1 cellular context compared by ENCODE assay signal in the genomic region with DNA sequence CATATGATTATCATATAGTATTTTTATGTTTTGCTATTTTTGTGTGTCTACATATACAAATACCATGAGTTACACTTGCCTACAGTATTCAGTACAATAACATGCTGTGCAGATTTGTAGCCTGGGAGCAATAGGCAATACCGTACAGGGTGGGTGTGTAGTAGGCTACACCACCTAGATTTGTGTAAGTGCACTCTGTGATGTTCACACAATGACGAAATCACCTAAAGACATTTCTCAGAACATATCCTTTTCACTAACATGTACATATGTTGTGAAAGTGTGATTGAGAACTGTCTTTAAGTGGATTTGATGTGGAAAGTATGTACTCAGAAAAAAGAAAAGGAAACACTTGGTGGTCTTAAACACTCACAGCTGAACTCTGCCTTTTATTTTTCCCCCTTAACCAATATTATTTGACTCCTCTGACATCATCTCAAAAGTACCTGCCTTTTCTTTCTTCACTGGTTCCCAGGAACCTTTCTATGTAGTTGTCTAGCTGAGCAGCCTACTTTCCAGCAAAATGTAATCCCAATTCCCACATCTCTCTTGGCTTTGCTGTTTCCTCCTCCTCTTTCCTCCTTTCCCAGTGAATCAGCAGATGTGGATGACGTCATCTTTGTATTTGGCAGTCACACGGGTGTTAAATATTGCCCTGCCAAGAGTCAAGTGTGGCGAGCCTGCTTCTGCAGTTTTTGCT.
A peak's percentile ranks its signal among the peaks of the same experiment; 100 is the strongest.
TF ChIP-seq lines count a peak whose summit lies in the region.

No MANE protein-coding gene starts in this region.

TF ChIP-seq in K562, 482 proteins besides CTCF, POLR2A, EP300 and RAD21 (continued from another document and continues in another):
- TF ChIP-seq, protein P1, sequence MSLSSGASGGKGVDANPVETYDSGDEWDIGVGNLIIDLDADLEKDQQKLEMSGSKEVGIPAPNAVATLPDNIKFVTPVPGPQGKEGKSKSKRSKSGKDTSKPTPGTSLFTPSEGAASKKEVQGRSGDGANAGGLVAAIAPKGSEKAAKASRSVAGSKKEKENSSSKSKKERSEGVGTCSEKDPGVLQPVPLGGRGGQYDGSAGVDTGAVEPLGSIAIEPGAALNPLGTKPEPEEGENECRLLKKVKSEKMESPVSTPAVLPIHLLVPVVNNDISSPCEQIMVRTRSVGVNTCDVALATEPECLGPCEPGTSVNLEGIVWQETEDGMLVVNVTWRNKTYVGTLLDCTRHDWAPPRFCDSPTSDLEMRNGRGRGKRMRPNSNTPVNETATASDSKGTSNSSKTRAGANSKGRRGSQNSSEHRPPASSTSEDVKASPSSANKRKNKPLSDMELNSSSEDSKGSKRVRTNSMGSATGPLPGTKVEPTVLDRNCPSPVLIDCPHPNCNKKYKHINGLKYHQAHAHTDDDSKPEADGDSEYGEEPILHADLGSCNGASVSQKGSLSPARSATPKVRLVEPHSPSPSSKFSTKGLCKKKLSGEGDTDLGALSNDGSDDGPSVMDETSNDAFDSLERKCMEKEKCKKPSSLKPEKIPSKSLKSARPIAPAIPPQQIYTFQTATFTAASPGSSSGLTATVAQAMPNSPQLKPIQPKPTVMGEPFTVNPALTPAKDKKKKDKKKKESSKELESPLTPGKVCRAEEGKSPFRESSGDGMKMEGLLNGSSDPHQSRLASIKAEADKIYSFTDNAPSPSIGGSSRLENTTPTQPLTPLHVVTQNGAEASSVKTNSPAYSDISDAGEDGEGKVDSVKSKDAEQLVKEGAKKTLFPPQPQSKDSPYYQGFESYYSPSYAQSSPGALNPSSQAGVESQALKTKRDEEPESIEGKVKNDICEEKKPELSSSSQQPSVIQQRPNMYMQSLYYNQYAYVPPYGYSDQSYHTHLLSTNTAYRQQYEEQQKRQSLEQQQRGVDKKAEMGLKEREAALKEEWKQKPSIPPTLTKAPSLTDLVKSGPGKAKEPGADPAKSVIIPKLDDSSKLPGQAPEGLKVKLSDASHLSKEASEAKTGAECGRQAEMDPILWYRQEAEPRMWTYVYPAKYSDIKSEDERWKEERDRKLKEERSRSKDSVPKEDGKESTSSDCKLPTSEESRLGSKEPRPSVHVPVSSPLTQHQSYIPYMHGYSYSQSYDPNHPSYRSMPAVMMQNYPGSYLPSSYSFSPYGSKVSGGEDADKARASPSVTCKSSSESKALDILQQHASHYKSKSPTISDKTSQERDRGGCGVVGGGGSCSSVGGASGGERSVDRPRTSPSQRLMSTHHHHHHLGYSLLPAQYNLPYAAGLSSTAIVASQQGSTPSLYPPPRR (CRISPR knock-in tag; IDR thresholded peaks at IDR 0.05; ENCODE audit: borderline replicate concordance) = no peak
- TF ChIP-seq KLF10 (CRISPR knock-in tag; IDR thresholded peaks at IDR 0.05) (no peak), RBM15 (IDR thresholded peaks at IDR 0.05; ENCODE audit: insufficient read depth, low read length) (no peak), CREM (IDR thresholded peaks at IDR 0.05; ENCODE audit: low read depth) (peak; percentile 85), SMARCE1 (IDR thresholded peaks at IDR 0.05) (peak; percentile 73; the same call in 1 of the 2 replicates), GABPB2 (CRISPR knock-in tag; conservative IDR thresholded peaks at IDR 0.05) (no peak), ZNF507 (tag; conservative IDR thresholded peaks at IDR 0.05) (no peak), CCNT2 (IDR thresholded peaks at IDR 0.05; ENCODE audit: borderline replicate concordance, extremely low read depth, insufficient read length, low read depth, low read length) (no peak), MYC (IDR thresholded peaks at IDR 0.05; ENCODE audit: low read depth, low read length) (no peak), MYC (CRISPR knock-in tag; IDR thresholded peaks at IDR 0.05; ENCODE audit: borderline replicate concordance, low read depth) (no peak), RBFOX2 (IDR thresholded peaks at IDR 0.05; ENCODE audit: low read depth, low read length) (no peak), SIN3A (IDR thresholded peaks at IDR 0.05; ENCODE audit: borderline replicate concordance in 2 of 2, control insufficient read depth in 1 of 2, low read depth in 2 of 2, low read length in 2 of 2) (no peak), CBX5 (IDR thresholded peaks at IDR 0.05; ENCODE audit: borderline replicate concordance, low read depth) (no peak), HSF4 (CRISPR knock-in tag; IDR thresholded peaks at IDR 0.05; ENCODE audit: borderline replicate concordance) (no peak), NFIX (CRISPR knock-in tag; IDR thresholded peaks at IDR 0.05; ENCODE audit: low read depth) (peak; percentile 4; the same call in 1 of the 2 replicates), SMAD2 (IDR thresholded peaks at IDR 0.05; ENCODE audit: low read depth, low read length) (no peak), ZNF232 (CRISPR knock-in tag; IDR thresholded peaks at IDR 0.05) (no peak), ADNP (tag; IDR thresholded peaks at IDR 0.05) (no peak), ZBTB7A (IDR thresholded peaks at IDR 0.05; ENCODE audit: borderline replicate concordance, control insufficient read depth, low read depth, low read length) (no peak), RAD51 (IDR thresholded peaks at IDR 0.05; ENCODE audit: borderline replicate concordance, low read depth) (0 out of 2 replicates have a peak, but pooled peaks have one; percentile 7), FUS (optimal IDR thresholded peaks at IDR 0.05; ENCODE audit: low read depth, low read length) (no peak), CHD1 (IDR thresholded peaks at IDR 0.05; ENCODE audit: low read length) (no peak), BDP1 (IDR thresholded peaks at IDR 0.05; ENCODE audit: insufficient read depth, insufficient read length) (no peak), PHTF2 (CRISPR knock-in tag; IDR thresholded peaks at IDR 0.05) (no peak), PTTG1 (tag; IDR thresholded peaks at IDR 0.05; ENCODE audit: low read depth) (no peak), CBFB (CRISPR knock-in tag; IDR thresholded peaks at IDR 0.05) (no peak), ZNF274 (IDR thresholded peaks at IDR 0.05; ENCODE audit: borderline replicate concordance, low read depth, low read length) (no peak), IRF2 (CRISPR knock-in tag; IDR thresholded peaks at IDR 0.05) (no peak), CSDE1 (IDR thresholded peaks at IDR 0.05) (no peak), XRCC4 (IDR thresholded peaks at IDR 0.05; ENCODE audit: extremely low read depth, insufficient read depth, insufficient read length) (no peak), EZH2 (IDR thresholded peaks at IDR 0.05; ENCODE audit: borderline replicate concordance, low read depth, low read length) (no peak), SMAD4 (CRISPR knock-in tag; conservative IDR thresholded peaks at IDR 0.05) (peak; percentile 38; the same call in 1 of the 2 replicates), MTF1 (CRISPR knock-in tag; IDR thresholded peaks at IDR 0.05; ENCODE audit: borderline replicate concordance) (no peak), SRSF3 (IDR thresholded peaks at IDR 0.05; ENCODE audit: insufficient read depth, low read length) (no peak), NFE2L1 (tag; IDR thresholded peaks at IDR 0.05; ENCODE audit: borderline replicate concordance, low read depth) (no peak), ARNT (IDR thresholded peaks at IDR 0.05) (no peak), ZNF445 (CRISPR knock-in tag; IDR thresholded peaks at IDR 0.05; ENCODE audit: low read depth) (no peak), ILK (tag; IDR thresholded peaks at IDR 0.05; ENCODE audit: borderline replicate concordance, low read depth) (no peak; the same call in 1 of the 2 replicates), ZNF3 (CRISPR knock-in tag; IDR thresholded peaks at IDR 0.05) (no peak), LEF1 (IDR thresholded peaks at IDR 0.05) (no peak), ZNF24 (IDR thresholded peaks at IDR 0.05) (no peak)
- TF ChIP-seq, protein P2, sequence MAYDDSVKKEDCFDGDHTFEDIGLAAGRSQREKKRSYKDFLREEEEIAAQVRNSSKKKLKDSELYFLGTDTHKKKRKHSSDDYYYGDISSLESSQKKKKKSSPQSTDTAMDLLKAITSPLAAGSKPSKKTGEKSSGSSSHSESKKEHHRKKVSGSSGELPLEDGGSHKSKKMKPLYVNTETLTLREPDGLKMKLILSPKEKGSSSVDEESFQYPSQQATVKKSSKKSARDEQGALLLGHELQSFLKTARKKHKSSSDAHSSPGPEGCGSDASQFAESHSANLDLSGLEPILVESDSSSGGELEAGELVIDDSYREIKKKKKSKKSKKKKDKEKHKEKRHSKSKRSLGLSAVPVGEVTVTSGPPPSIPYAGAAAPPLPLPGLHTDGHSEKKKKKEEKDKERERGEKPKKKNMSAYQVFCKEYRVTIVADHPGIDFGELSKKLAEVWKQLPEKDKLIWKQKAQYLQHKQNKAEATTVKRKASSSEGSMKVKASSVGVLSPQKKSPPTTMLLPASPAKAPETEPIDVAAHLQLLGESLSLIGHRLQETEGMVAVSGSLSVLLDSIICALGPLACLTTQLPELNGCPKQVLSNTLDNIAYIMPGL (CRISPR knock-in tag; IDR thresholded peaks at IDR 0.05) = no peak
- TF ChIP-seq, protein P3, sequence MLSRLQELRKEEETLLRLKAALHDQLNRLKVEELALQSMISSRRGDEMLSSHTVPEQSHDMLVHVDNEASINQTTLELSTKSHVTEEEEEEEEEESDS (CRISPR knock-in tag; IDR thresholded peaks at IDR 0.05) = no peak
- TF ChIP-seq, protein P4, sequence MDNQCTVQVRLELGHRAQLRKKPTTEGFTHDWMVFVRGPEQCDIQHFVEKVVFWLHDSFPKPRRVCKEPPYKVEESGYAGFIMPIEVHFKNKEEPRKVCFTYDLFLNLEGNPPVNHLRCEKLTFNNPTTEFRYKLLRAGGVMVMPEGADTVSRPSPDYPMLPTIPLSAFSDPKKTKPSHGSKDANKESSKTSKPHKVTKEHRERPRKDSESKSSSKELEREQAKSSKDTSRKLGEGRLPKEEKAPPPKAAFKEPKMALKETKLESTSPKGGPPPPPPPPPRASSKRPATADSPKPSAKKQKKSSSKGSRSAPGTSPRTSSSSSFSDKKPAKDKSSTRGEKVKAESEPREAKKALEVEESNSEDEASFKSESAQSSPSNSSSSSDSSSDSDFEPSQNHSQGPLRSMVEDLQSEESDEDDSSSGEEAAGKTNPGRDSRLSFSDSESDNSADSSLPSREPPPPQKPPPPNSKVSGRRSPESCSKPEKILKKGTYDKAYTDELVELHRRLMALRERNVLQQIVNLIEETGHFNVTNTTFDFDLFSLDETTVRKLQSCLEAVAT (IDR thresholded peaks at IDR 0.05) = no peak
- TF ChIP-seq, protein P5, sequence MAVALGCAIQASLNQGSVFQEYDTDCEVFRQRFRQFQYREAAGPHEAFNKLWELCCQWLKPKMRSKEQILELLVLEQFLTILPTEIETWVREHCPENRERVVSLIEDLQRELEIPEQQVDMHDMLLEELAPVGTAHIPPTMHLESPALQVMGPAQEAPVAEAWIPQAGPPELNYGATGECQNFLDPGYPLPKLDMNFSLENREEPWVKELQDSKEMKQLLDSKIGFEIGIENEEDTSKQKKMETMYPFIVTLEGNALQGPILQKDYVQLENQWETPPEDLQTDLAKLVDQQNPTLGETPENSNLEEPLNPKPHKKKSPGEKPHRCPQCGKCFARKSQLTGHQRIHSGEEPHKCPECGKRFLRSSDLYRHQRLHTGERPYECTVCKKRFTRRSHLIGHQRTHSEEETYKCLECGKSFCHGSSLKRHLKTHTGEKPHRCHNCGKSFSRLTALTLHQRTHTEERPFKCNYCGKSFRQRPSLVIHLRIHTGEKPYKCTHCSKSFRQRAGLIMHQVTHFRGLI (CRISPR knock-in tag; IDR thresholded peaks at IDR 0.05) = no peak
- TF ChIP-seq, protein P6, sequence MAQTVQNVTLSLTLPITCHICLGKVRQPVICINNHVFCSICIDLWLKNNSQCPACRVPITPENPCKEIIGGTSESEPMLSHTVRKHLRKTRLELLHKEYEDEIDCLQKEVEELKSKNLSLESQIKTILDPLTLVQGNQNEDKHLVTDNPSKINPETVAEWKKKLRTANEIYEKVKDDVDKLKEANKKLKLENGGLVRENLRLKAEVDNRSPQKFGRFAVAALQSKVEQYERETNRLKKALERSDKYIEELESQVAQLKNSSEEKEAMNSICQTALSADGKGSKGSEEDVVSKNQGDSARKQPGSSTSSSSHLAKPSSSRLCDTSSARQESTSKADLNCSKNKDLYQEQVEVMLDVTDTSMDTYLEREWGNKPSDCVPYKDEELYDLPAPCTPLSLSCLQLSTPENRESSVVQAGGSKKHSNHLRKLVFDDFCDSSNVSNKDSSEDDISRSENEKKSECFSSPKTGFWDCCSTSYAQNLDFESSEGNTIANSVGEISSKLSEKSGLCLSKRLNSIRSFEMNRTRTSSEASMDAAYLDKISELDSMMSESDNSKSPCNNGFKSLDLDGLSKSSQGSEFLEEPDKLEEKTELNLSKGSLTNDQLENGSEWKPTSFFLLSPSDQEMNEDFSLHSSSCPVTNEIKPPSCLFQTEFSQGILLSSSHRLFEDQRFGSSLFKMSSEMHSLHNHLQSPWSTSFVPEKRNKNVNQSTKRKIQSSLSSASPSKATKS (CRISPR knock-in tag; IDR thresholded peaks at IDR 0.05) = no peak
- TF ChIP-seq, protein P7, sequence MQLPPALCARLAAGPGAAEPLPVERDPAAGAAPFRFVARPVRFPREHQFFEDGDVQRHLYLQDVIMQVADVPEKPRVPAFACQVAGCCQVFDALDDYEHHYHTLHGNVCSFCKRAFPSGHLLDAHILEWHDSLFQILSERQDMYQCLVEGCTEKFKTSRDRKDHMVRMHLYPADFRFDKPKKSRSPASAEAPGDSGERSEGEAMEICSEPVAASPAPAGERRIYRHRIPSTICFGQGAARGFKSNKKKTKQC (CRISPR knock-in tag; IDR thresholded peaks at IDR 0.05) = no peak
- TF ChIP-seq, protein P8, sequence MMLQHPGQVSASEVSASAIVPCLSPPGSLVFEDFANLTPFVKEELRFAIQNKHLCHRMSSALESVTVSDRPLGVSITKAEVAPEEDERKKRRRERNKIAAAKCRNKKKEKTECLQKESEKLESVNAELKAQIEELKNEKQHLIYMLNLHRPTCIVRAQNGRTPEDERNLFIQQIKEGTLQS (IDR thresholded peaks at IDR 0.05) = peak; percentile 100
- TF ChIP-seq, protein P8 (CRISPR knock-in tag; conservative IDR thresholded peaks at IDR 0.05) = peak; percentile 80; the same call in 1 of the 2 replicates
- TF ChIP-seq, protein P9, sequence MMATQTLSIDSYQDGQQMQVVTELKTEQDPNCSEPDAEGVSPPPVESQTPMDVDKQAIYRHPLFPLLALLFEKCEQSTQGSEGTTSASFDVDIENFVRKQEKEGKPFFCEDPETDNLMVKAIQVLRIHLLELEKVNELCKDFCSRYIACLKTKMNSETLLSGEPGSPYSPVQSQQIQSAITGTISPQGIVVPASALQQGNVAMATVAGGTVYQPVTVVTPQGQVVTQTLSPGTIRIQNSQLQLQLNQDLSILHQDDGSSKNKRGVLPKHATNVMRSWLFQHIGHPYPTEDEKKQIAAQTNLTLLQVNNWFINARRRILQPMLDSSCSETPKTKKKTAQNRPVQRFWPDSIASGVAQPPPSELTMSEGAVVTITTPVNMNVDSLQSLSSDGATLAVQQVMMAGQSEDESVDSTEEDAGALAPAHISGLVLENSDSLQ (IDR thresholded peaks at IDR 0.05) = peak; percentile 23; the same call in 1 of the 2 replicates
- TF ChIP-seq, protein P10, sequence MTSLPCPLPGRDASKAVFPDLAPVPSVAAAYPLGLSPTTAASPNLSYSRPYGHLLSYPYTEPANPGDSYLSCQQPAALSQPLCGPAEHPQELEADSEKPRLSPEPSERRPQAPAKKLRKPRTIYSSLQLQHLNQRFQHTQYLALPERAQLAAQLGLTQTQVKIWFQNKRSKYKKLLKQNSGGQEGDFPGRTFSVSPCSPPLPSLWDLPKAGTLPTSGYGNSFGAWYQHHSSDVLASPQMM (CRISPR knock-in tag; IDR thresholded peaks at IDR 0.05) = no peak
